In the genomic region with DNA sequence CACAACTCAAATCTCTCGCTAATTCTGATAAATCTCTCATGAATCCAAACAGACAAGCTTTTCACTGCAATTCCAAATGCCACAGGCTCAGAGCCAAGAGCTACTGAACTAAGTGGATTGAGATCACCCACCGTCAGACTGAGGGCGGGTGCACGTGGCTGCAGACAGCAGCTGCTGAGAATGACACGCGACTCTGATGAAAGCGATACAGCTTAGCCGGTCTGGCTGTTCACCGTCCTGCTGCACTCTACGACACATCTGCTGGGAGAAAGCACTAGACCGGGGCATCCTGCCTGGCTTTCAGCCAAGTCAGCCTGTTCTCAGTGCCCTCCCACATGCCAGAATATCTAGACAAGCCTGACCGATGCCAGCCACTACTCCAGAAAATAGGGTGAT, we compare ENCODE assay signal across 8 cellular contexts. TPM values are rescaled to one million over a fixed set of nuclear protein-coding genes. Genes with fewer than 3 reads are reported as not detected.
DNase-seq lines count a peak whose midpoint lies in the region; ATAC-seq and TF ChIP-seq lines count a peak whose summit lies in the region.

No MANE protein-coding gene starts in this region.

- H3K9me3 Mint-ChIP-seq in activated naive CD8-positive, alpha-beta T cell treated with anti-CD3 and anti-CD28 coated beads, Interleukin-2, amount 10 ng/mL, durations not matched to agents 7 days and 5 days, result no peaks in the 10 kb centered on the region
- H3K9me3 Mint-ChIP-seq in activated naive CD8-positive, alpha-beta T cell treated with anti-CD3 and anti-CD28 coated beads for 36 hours, result no peaks in the 10 kb centered on the region

- peaks cover 7% of the 10 kb centered on the region for H3K4me1 Mint-ChIP-seq in activated naive CD8-positive, alpha-beta T cell treated with anti-CD3 and anti-CD28 coated beads, Interleukin-2, amount 10 ng/mL, durations not matched to agents 7 days and 5 days
- peaks cover 15% of the 10 kb centered on the region for H3K4me1 Mint-ChIP-seq in activated naive CD8-positive, alpha-beta T cell treated with anti-CD3 and anti-CD28 coated beads for 36 hours

- no peak for TF ChIP-seq CTCF in upper lobe of right lung (IDR thresholded peaks at IDR 0.05)

- POLR2A ChIA-PET in activated naive CD8-positive, alpha-beta T cell treated with anti-CD3 and anti-CD28 coated beads, Interleukin-2, amount 10 ng/mL, durations not matched to agents 7 days and 5 days (lab: Charles Lee), result no interaction called here

- H3K9me3 ChIP-seq in adipocyte (ENCODE audit: control insufficient read depth, low read length) (no peaks in the 10 kb centered on the region), upper lobe of right lung (no peaks in the 10 kb centered on the region)

- peak; percentile 18 for ATAC-seq in activated naive CD8-positive, alpha-beta T cell treated with anti-CD3 and anti-CD28 coated beads, Interleukin-2, amount 10 ng/mL, durations not matched to agents 7 days and 5 days (ENCODE audit: low read depth)
- ATAC-seq in upper lobe of right lung, result peak; percentile 58

- no peaks in the 10 kb centered on the region for H3K4me1 ChIP-seq in adipocyte (ENCODE audit: control insufficient read depth, insufficient read depth, low read length)
- no peaks in the 10 kb centered on the region for H3K4me1 ChIP-seq in upper lobe of right lung

- no peaks in the 10 kb centered on the region for H3K27me3 ChIP-seq in adipocyte (replicated peaks; ENCODE audit: control insufficient read depth, insufficient read depth, low read length)
- H3K27me3 ChIP-seq in upper lobe of right lung, result no peaks in the 10 kb centered on the region

- H3K36me3 ChIP-seq in adipocyte (ENCODE audit: control insufficient read depth, insufficient read depth, low read length, severe bottlenecking) (peaks cover 9% of the 10 kb centered on the region), upper lobe of right lung (peaks cover 34% of the 10 kb centered on the region)

- no peak for DNase-seq in activated naive CD8-positive, alpha-beta T cell treated with anti-CD3 and anti-CD28 coated beads, Interleukin-2, amount 10 ng/mL, durations not matched to agents 7 days and 5 days
- DNase-seq in activated naive CD8-positive, alpha-beta T cell treated with anti-CD3 and anti-CD28 coated beads for 36 hours, result no peak
- DNase-seq in NCI-H1694 (lab: John Stamatoyannopoulos, UW) (peak; percentile 91), adipocyte (ENCODE audit: low read depth) (peak; percentile 34), hypothalamus (lab: John Stamatoyannopoulos, UW) (peak; percentile 12 to 91 (median 74)), upper lobe of right lung (peak; percentile 72), mesenteric fat pad (ENCODE audit: low spot score) (no peak)
- DNase-seq in stimulated activated CD4-positive, alpha-beta T cell treated with anti-CD3 and anti-CD28 coated beads, Interleukin-4, amount 100 ng/mL, for 24 hours, result no peak

- H3K27ac Mint-ChIP-seq in activated naive CD8-positive, alpha-beta T cell treated with anti-CD3 and anti-CD28 coated beads, Interleukin-2, amount 10 ng/mL, durations not matched to agents 7 days and 5 days, result peak overlapping the region; percentile 38
- no peak overlapping the region for H3K27ac Mint-ChIP-seq in activated naive CD8-positive, alpha-beta T cell treated with anti-CD3 and anti-CD28 coated beads for 36 hours

- intact Hi-C loops in upper lobe of right lung (cut with DNase I), result no loop called here

- no peak overlapping the region for H3K27ac ChIP-seq in upper lobe of right lung

- H3K36me3 Mint-ChIP-seq in activated naive CD8-positive, alpha-beta T cell treated with anti-CD3 and anti-CD28 coated beads, Interleukin-2, amount 10 ng/mL, durations not matched to agents 7 days and 5 days, result peaks cover 36% of the 10 kb centered on the region
- peaks cover 36% of the 10 kb centered on the region for H3K36me3 Mint-ChIP-seq in activated naive CD8-positive, alpha-beta T cell treated with anti-CD3 and anti-CD28 coated beads for 36 hours

- no peak overlapping the region for H3K9ac ChIP-seq in adipocyte (ENCODE audit: low read length)

- H3K4me3 Mint-ChIP-seq in activated naive CD8-positive, alpha-beta T cell treated with anti-CD3 and anti-CD28 coated beads, Interleukin-2, amount 10 ng/mL, durations not matched to agents 7 days and 5 days, result no peak overlapping the region
- no peak overlapping the region for H3K4me3 Mint-ChIP-seq in activated naive CD8-positive, alpha-beta T cell treated with anti-CD3 and anti-CD28 coated beads for 36 hours

- no peaks in the 10 kb centered on the region for H3K27me3 Mint-ChIP-seq in activated naive CD8-positive, alpha-beta T cell treated with anti-CD3 and anti-CD28 coated beads, Interleukin-2, amount 10 ng/mL, durations not matched to agents 7 days and 5 days
- no peaks in the 10 kb centered on the region for H3K27me3 Mint-ChIP-seq in activated naive CD8-positive, alpha-beta T cell treated with anti-CD3 and anti-CD28 coated beads for 36 hours

- no peak overlapping the region for H3K4me3 ChIP-seq in adipocyte (ENCODE audit: low read length)
- no peak overlapping the region for H3K4me3 ChIP-seq in upper lobe of right lung

RNA-seq across cellular contexts. Expression of a gene that starts 42.6 kb away (rescaled TPM):
- 100 to 1,000 TPM in 1 of 2 experiments, 10 to 100 TPM in 1; 99.4 to 105 TPM for total RNA-seq in activated naive CD8-positive, alpha-beta T cell treated with anti-CD3 and anti-CD28 coated beads, Interleukin-2, amount 10 ng/mL, durations not matched to agents 7 days and 5 days
- total RNA-seq in activated naive CD8-positive, alpha-beta T cell treated with anti-CD3 and anti-CD28 coated beads for 36 hours, result 10 to 100 TPM; 75.7 to 77.5 TPM
- total RNA-seq in upper lobe of right lung (38.8 TPM), mesenteric fat pad (39.9 TPM)

Comparison
In these comparisons a context has a peak if more than half of its experiments do, and no peak if none do; other contexts are left out.
1. DNase-seq: peak in NCI-H1694 (single experiment), adipocyte (single experiment), hypothalamus (51 of 51) and upper lobe of right lung (single experiment); none in activated naive CD8-positive, alpha-beta T cell treated with anti-CD3 and anti-CD28 coated beads, Interleukin-2, amount 10 ng/mL, durations not matched to agents 7 days and 5 days (single experiment), activated naive CD8-positive, alpha-beta T cell treated with anti-CD3 and anti-CD28 coated beads for 36 hours (single experiment), stimulated activated CD4-positive, alpha-beta T cell treated with anti-CD3 and anti-CD28 coated beads, Interleukin-4, amount 100 ng/mL, for 24 hours (single experiment) and mesenteric fat pad (single experiment).